Comparison of ENCODE assay signal across 5 cellular contexts in genomic region chr2:152974146-152974545, GRCh38.
"Had no signal": no experiment of that assay in that cellular context is flagged by ENCODE, and none has a peak within 500 bp of the region (broad histone marks: within the 10 kb centered on the region; RNA-seq: fewer than 3 reads in every experiment).

No MANE protein-coding gene starts in this region.

- H3K27ac ChIP-seq: HL-60 had no signal

- DNase-seq: IMR-90, KBM-7, KG1 had no signal

- H3K4me3 ChIP-seq: K562 had no signal
